Comparison of ENCODE assay signal across 19 cellular contexts in the genomic region with DNA sequence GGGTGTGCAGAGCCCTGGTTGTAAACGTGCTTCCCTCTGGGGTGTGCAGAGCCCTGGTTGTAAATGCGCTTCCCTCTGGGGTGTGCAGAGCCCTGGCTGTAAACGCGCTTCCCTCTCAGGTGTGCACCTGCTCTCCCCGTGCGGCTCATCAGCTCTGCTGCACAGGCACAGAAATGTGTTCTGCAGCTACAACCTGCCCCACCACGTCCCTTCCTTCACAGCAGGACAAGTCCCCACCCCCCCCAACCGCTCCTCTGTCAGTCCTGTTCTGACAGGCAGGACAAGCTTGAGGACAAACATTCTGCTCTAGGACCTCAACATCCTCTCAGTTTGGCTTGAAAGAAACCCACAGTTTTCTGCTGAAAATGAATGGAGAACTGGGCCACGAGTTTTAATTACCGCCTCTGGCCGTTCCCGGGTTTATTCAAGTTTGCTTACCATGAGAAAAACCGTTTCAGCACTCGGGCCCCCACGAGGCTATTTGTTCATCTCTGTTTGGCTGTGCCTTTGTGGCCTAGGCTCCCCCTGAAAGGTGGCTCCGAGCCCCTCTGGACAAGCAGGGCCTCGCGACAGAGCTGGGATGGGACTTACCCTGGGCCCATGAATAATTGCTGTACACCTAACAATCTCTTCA.
"Had no signal": no experiment of that assay in that cellular context is flagged by ENCODE, and none has a peak within 500 bp of the region (broad histone marks: within the 10 kb centered on the region; RNA-seq: fewer than 3 reads in every experiment).

No MANE protein-coding gene starts in this region.

- ATAC-seq: esophagus mucosa; gastrocnemius medialis; natural killer cell; right cardiac atrium; stimulated activated effector memory CD8-positive, alpha-beta T cell treated with anti-CD3 and anti-CD28 coated beads, Interleukin-12 subunit alpha, Interleukin-12 subunit beta, amount 100 ng/mL, for 72 hours had no signal

- H3K4me3 Mint-ChIP-seq: memory B cell; natural killer cell; stimulated activated effector memory CD8-positive, alpha-beta T cell treated with anti-CD3 and anti-CD28 coated beads, Interleukin-12 subunit alpha, Interleukin-12 subunit beta, amount 100 ng/mL, for 72 hours; type B pancreatic cell had no signal

- H3K9me3 Mint-ChIP-seq: memory B cell; natural killer cell; stimulated activated effector memory CD8-positive, alpha-beta T cell treated with anti-CD3 and anti-CD28 coated beads, Interleukin-12 subunit alpha, Interleukin-12 subunit beta, amount 100 ng/mL, for 72 hours; type B pancreatic cell had no signal

- H3K9me3 ChIP-seq: gastrocnemius medialis, prostate gland, sigmoid colon, stomach, thyroid gland had no signal

- H3K4me3 ChIP-seq: coronary artery, gastrocnemius medialis, lung, prostate gland, sigmoid colon, stomach, thyroid gland had no signal

- H3K27ac Mint-ChIP-seq: memory B cell; natural killer cell; stimulated activated effector memory CD8-positive, alpha-beta T cell treated with anti-CD3 and anti-CD28 coated beads, Interleukin-12 subunit alpha, Interleukin-12 subunit beta, amount 100 ng/mL, for 72 hours; type B pancreatic cell had no signal

- H3K27ac ChIP-seq: coronary artery, epithelial cell of prostate, gastrocnemius medialis, prostate gland, sigmoid colon, stomach, thyroid gland had no signal

- H3K36me3 ChIP-seq: gastrocnemius medialis, prostate gland, sigmoid colon, stomach had no signal

- DNase-seq: effector CD4-positive, alpha-beta T cell; foreskin fibroblast; gastrocnemius medialis; natural killer cell; right cardiac atrium; sigmoid colon; stimulated activated CD4-positive, alpha-beta T cell treated with anti-CD3 and anti-CD28 coated beads, Interleukin-2, amount 100 ng/mL, for 24 hours; stimulated activated CD4-positive, alpha-beta T cell treated with anti-CD3 and anti-CD28 coated beads, Interleukin-4, amount 100 ng/mL, for 24 hours; stimulated activated naive CD4-positive, alpha-beta T cell treated with Interleukin-2 at 50 U/mL for 16 hours; stomach; thyroid gland had no signal

- H3K36me3 Mint-ChIP-seq: memory B cell; natural killer cell; stimulated activated effector memory CD8-positive, alpha-beta T cell treated with anti-CD3 and anti-CD28 coated beads, Interleukin-12 subunit alpha, Interleukin-12 subunit beta, amount 100 ng/mL, for 72 hours; type B pancreatic cell had no signal

- H3K4me1 Mint-ChIP-seq: memory B cell; natural killer cell; stimulated activated effector memory CD8-positive, alpha-beta T cell treated with anti-CD3 and anti-CD28 coated beads, Interleukin-12 subunit alpha, Interleukin-12 subunit beta, amount 100 ng/mL, for 72 hours had no signal

- H3K27me3 ChIP-seq: gastrocnemius medialis, sigmoid colon, stomach, thyroid gland had no signal

- H3K4me1 ChIP-seq: gastrocnemius medialis, prostate gland, sigmoid colon, thyroid gland had no signal
